ENCODE assay signal across 1 cellular context in the genomic region with DNA sequence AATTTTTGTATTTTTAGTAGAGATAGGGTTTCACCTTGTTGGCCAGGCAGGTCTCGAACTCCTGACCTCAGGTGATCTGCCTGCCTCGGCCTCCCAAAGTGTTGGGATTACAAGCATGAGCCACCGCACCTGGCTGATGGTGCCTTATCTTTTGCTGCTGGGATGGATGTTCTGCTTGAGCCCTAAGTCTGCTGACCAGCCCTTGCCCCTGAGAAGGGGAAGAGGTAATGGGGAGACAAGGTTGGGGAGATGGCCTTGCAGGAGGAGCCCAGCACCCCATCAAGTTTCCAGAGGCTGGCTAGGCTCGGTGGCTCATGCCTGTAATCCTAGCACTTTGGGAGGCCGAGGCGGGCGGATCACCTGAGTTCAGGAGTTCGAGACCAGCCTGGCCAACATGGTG.
TF ChIP-seq lines count a peak whose summit lies in the region.

No MANE protein-coding gene starts in this region.

TF ChIP-seq in HepG2, 621 proteins besides CTCF, POLR2A, EP300 and RAD21:
- TF ChIP-seq NRL (CRISPR knock-in tag; IDR thresholded peaks at IDR 0.05; ENCODE audit: borderline replicate concordance) (peak; percentile 70; the same call in 1 of the 2 replicates), ZNF790 (CRISPR knock-in tag; IDR thresholded peaks at IDR 0.05; ENCODE audit: borderline replicate concordance) (0 out of 2 replicates have a peak, but pooled peaks have one; percentile 58), TEAD3 (CRISPR knock-in tag; optimal IDR thresholded peaks at IDR 0.05; ENCODE audit: borderline replicate concordance) (peak; percentile 3), ZNF572 (CRISPR knock-in tag; IDR thresholded peaks at IDR 0.05) (0 out of 2 replicates have a peak, but pooled peaks have one; percentile 23), KDM2A (CRISPR knock-in tag; IDR thresholded peaks at IDR 0.05; ENCODE audit: borderline replicate concordance, low read depth) (0 out of 2 replicates have a peak, but pooled peaks have one; percentile 39), ZMYM3 (CRISPR knock-in tag; IDR thresholded peaks at IDR 0.05) (0 out of 2 replicates have a peak, but pooled peaks have one; percentile 20)
- TF ChIP-seq, protein P1, sequence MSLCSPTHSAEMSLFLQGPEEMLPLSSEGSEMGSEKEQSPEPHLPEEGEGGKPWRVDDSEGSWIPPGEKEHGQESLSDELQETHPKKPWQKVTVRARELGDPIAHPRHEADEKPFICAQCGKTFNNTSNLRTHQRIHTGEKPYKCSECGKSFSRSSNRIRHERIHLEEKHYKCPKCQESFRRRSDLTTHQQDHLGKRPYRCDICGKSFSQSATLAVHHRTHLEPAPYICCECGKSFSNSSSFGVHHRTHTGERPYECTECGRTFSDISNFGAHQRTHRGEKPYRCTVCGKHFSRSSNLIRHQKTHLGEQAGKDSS (CRISPR knock-in tag; IDR thresholded peaks at IDR 0.05; ENCODE audit: borderline replicate concordance, low read depth), result 0 out of 2 replicates have a peak, but pooled peaks have one; percentile 11
- TF ChIP-seq, protein P2, sequence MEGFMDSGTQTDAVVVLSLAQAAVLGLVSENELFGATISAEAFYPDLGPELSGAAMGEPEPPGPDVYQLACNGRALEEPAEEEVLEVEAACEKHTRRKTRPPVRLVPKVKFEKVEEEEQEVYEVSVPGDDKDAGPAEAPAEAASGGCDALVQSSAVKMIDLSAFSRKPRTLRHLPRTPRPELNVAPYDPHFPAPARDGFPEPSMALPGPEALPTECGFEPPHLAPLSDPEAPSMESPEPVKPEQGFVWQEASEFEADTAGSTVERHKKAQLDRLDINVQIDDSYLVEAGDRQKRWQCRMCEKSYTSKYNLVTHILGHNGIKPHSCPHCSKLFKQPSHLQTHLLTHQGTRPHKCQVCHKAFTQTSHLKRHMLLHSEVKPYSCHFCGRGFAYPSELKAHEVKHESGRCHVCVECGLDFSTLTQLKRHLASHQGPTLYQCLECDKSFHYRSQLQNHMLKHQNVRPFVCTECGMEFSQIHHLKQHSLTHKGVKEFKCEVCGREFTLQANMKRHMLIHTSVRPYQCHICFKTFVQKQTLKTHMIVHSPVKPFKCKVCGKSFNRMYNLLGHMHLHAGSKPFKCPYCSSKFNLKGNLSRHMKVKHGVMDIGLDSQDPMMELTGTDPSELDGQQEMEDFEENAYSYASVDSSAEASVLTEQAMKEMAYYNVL (CRISPR knock-in tag; IDR thresholded peaks at IDR 0.05; ENCODE audit: borderline replicate concordance), result 0 out of 2 replicates have a peak, but pooled peaks have one; percentile 20
